8 cellular contexts compared by ENCODE assay signal in the genomic region with DNA sequence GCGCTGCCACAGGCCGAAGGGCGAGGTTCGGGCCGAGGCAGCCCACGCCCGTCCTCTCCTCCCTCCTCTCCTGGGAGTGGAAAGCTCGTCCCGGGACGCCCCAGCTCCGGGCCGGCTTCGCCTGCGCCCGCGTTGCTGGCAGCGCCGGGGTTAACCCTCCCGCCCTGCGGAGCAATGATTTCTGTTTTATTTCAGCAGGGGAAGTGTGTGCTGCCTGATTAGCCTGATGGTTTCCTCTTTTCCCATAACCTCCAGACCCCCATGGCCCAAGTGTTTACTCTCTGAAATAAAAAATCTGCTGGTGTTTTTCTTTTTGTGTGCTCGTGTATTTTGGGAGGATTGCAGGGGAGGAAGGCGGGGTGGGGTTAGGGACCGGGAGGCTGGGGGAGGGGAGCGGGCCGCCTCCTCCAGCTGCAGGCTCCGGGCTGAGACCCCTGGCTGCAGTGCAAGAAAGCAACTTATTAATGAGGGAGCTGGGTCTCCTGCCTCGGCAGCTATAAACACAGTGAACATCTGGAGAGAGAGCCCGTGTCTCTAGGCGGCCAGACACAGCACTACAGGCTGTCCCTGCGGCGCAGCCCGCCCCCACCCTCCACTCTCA. TPM values are rescaled to one million over a fixed set of nuclear protein-coding genes. Genes with fewer than 3 reads are reported as not detected.
A peak's percentile ranks its signal among the peaks of the same experiment; 100 is the strongest.
DNase-seq lines count a peak whose midpoint lies in the region; ATAC-seq, FAIRE-seq and TF ChIP-seq lines count a peak whose summit lies in the region.

No MANE protein-coding gene starts in this region.

- H3K4me1 Mint-ChIP-seq in activated naive CD4-positive, alpha-beta T cell treated with anti-CD3 and anti-CD28 coated beads for 36 hours (ENCODE audit: low read depth): peaks cover 87% of the 10 kb centered on the region

- TF ChIP-seq CTCF in cardiac muscle cell (IDR thresholded peaks at IDR 0.05; ENCODE audit: low read depth, low read length) (no peak), pancreas (IDR thresholded peaks at IDR 0.05) (no peak)

- no peak for FAIRE-seq in pancreas (lab: Jason Lieb, UNC)

- H3K27ac Mint-ChIP-seq in activated naive CD4-positive, alpha-beta T cell treated with anti-CD3 and anti-CD28 coated beads for 36 hours: peak overlapping the region; percentile 93

- no peaks in the 10 kb centered on the region for H3K9me3 Mint-ChIP-seq in activated naive CD4-positive, alpha-beta T cell treated with anti-CD3 and anti-CD28 coated beads for 36 hours

- no peaks in the 10 kb centered on the region for H3K36me3 Mint-ChIP-seq in activated naive CD4-positive, alpha-beta T cell treated with anti-CD3 and anti-CD28 coated beads for 36 hours (ENCODE audit: low read depth)

- ATAC-seq in pancreas: peak; percentile 60 to 82 (median 76)
- ATAC-seq in GM21786 (IDR thresholded peaks at IDR 0.05; ENCODE audit: unreplicated experiment): no peak
- ATAC-seq in HG03521 (IDR thresholded peaks at IDR 0.05; ENCODE audit: unreplicated experiment): no peak

- 6 to 8% methylated on average over 27 to 32 of the region's 32 CpGs for WGBS in pancreas, 2 donors

- no peaks in the 10 kb centered on the region for H3K9me3 ChIP-seq in cardiac muscle cell (ENCODE audit: low read depth)
- H3K9me3 ChIP-seq in pancreas: no peaks in the 10 kb centered on the region

- H3K4me1 ChIP-seq in cardiac muscle cell (ENCODE audit: low read depth) (peaks cover 22% of the 10 kb centered on the region), pancreas (peaks cover 0 to 3% (median 0%) of the 10 kb centered on the region in 3 donors)

- H3K27me3 Mint-ChIP-seq in activated naive CD4-positive, alpha-beta T cell treated with anti-CD3 and anti-CD28 coated beads for 36 hours (ENCODE audit: low read depth): no peaks in the 10 kb centered on the region

- DNase-seq in stimulated activated CD4-positive, alpha-beta T cell treated with anti-CD3 and anti-CD28 coated beads, Interleukin-15, amount 100 ng/mL, for 24 hours: peak; percentile 44
- DNase-seq in stimulated activated CD4-positive, alpha-beta T cell treated with anti-CD3 and anti-CD28 coated beads, Interleukin-2, amount 100 ng/mL, for 48 hours: no peak
- peak; percentile 42 for DNase-seq in activated naive CD4-positive, alpha-beta T cell treated with anti-CD3 and anti-CD28 coated beads for 36 hours
- DNase-seq in cardiac muscle cell (ENCODE audit: low read depth in 1 of 2, low spot score in 1 of 2) (peak; percentile 44 to 79), pancreas (peak in 5 of 6 donors; percentile 24 to 71 (median 34)), HuH-7.5 (ENCODE audit: low spot score) (no peak)

- peak overlapping the region; percentile 79 for H3K4me3 Mint-ChIP-seq in activated naive CD4-positive, alpha-beta T cell treated with anti-CD3 and anti-CD28 coated beads for 36 hours

- peak overlapping the region; percentile 13 for H3K4me3 ChIP-seq in cardiac muscle cell
- H3K4me3 ChIP-seq in pancreas: peak overlapping the region; percentile 11 to 37 (median 27)

- CTCF ChIA-PET in activated naive CD4-positive, alpha-beta T cell treated with anti-CD3 and anti-CD28 coated beads for 36 hours (lab: Charles Lee): interaction anchor here (0.6 to 1.3 kb wide), 4 partner anchors 13 to 36 kb away, joined by 3 to 4 read pairs (median 4); no protein-coding TSS in a partner anchor

- H3K27ac ChIP-seq in cardiac muscle cell (no peak overlapping the region), pancreas (peak overlapping the region in 1 of 4 donors; percentile 48)

- intact Hi-C loops in activated naive CD4-positive, alpha-beta T cell treated with anti-CD3 and anti-CD28 coated beads for 36 hours (cut with micrococcal nuclease): no loop called here
- intact Hi-C loops in pancreas (cut with DNase I): no loop called here

- H3K27me3 ChIP-seq in cardiac muscle cell: peaks cover 74% of the 10 kb centered on the region
- no peaks in the 10 kb centered on the region for H3K27me3 ChIP-seq in pancreas

- H3K36me3 ChIP-seq in cardiac muscle cell (no peaks in the 10 kb centered on the region), pancreas (no peaks in the 10 kb centered on the region)

RNA-seq across cellular contexts. Expression of a gene that starts 38.6 kb away (rescaled TPM):
- 100 to 1,000 TPM; 336 to 338 TPM for total RNA-seq in activated naive CD4-positive, alpha-beta T cell treated with anti-CD3 and anti-CD28 coated beads for 36 hours
- total RNA-seq in cardiac muscle cell: 4.1 and 10.2 TPM in 2 replicates
- polyA plus RNA-seq in cardiac muscle cell: 1.7 and 4.1 TPM in 2 replicates
- total RNA-seq in pancreas: 10 to 100 TPM in 5 of 6 donors, 1 to 10 TPM in 1; 8.2 to 26.6 (median 13.3) TPM
- polyA plus RNA-seq in pancreas: 10 to 100 TPM in 1 of 2 donors, 1 to 10 TPM in 1; 5.4 to 13.0 TPM

Comparison
In these comparisons a context has a peak if more than half of its experiments do, and no peak if none do; other contexts are left out.
1. DNase-seq: peak in stimulated activated CD4-positive, alpha-beta T cell treated with anti-CD3 and anti-CD28 coated beads, Interleukin-15, amount 100 ng/mL, for 24 hours (single experiment), activated naive CD4-positive, alpha-beta T cell treated with anti-CD3 and anti-CD28 coated beads for 36 hours (single experiment), cardiac muscle cell (2 of 2) and pancreas (5 of 6); none in stimulated activated CD4-positive, alpha-beta T cell treated with anti-CD3 and anti-CD28 coated beads, Interleukin-2, amount 100 ng/mL, for 48 hours (0 of 2) and HuH-7.5 (single experiment).
2. ATAC-seq: peak in pancreas (4 of 4); none in GM21786 (single experiment) and HG03521 (single experiment).
3. RNA of a gene that starts 38.6 kb away (total RNA-seq): 336 to 338 TPM in activated naive CD4-positive, alpha-beta T cell treated with anti-CD3 and anti-CD28 coated beads for 36 hours; 8.2 to 26.6 TPM in pancreas and 4.1 to 10.2 TPM in cardiac muscle cell; every median in the first group is over 10 times any median in the second.